ENCODE assay signal across 8 cellular contexts in the genomic region with DNA sequence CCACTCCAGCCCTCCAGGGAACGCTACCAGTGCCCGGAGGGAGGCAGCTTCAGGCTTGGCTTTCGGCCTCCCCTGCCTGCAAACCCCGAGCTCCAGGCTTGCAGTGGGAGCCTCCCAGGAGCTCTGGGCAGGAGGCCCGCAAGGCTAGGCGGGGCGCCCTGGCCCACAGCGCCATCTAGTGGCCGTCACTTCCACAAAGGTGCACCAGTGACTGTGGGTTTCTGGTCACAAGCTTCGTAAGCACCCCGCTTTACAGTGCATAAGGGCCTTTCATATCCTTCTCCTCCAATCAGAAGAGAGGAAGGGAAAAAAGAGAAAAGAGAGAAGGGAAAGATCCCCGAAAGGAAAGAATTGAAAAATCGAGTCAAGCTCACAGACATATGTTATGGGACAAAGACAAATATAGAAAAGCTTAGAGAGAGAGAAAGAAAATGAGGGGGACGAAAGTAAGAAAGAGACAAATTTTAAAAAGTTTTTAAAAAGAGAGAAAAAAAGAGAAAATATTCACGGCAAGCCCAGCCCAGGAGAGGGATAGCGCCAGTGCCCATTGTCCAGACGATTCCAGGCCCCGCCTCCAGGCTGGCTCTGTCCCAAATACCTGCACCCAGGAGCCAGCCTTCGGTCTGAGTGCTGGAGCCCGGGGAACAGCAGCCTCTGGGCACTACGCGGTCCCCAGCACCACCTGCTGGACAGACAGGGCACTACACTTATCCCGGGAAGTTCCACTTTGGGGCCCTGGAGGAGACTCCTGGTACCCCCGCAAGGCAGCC.
DNase-seq lines count a peak whose midpoint lies in the region; ATAC-seq and TF ChIP-seq lines count a peak whose summit lies in the region.

No MANE protein-coding gene starts in this region.

- H3K27me3 ChIP-seq in upper lobe of right lung, result no peaks in the 10 kb centered on the region

- ATAC-seq in left ventricle myocardium superior, result peak; percentile 94
- peak; percentile 92 for ATAC-seq in upper lobe of right lung

- intact Hi-C loops in left ventricle myocardium superior (cut with micrococcal nuclease), result loop anchor here (5.0 kb wide), 1 partner anchor 958 kb away; no protein-coding TSS in a partner anchor
- intact Hi-C loops in posterior vena cava (cut with DNase I), result loop anchor here (2.0 to 5.0 kb wide), 3 partner anchors 834 to 958 kb away; no protein-coding TSS in a partner anchor
- intact Hi-C loops in upper lobe of right lung (cut with DNase I), result loop anchor here (10.0 kb wide), 1 partner anchor 956 kb away; no protein-coding TSS in a partner anchor

- peak overlapping the region; percentile 56 for H3K27ac Mint-ChIP-seq in T-helper 1 cell treated with Interleukin-12 subunit alpha and Interleukin-12 subunit beta and Interleukin-4 antibody, amounts not matched to agents 30 μg/mL and 1 μg/mL, for 36 hours

- no peak overlapping the region for H3K27ac ChIP-seq in upper lobe of right lung

- H3K36me3 Mint-ChIP-seq in T-helper 1 cell treated with Interleukin-12 subunit alpha and Interleukin-12 subunit beta and Interleukin-4 antibody, amounts not matched to agents 30 μg/mL and 1 μg/mL, for 36 hours (ENCODE audit: low read depth), result peaks cover 11% of the 10 kb centered on the region

- peaks cover 17% of the 10 kb centered on the region for H3K4me1 ChIP-seq in upper lobe of right lung

- peak overlapping the region; percentile 72 for H3K4me3 Mint-ChIP-seq in T-helper 1 cell treated with Interleukin-12 subunit alpha and Interleukin-12 subunit beta and Interleukin-4 antibody, amounts not matched to agents 30 μg/mL and 1 μg/mL, for 36 hours

- H3K4me1 Mint-ChIP-seq in T-helper 1 cell treated with Interleukin-12 subunit alpha and Interleukin-12 subunit beta and Interleukin-4 antibody, amounts not matched to agents 30 μg/mL and 1 μg/mL, for 36 hours (ENCODE audit: low read depth), result peaks cover 9% of the 10 kb centered on the region

- no peaks in the 10 kb centered on the region for H3K9me3 Mint-ChIP-seq in T-helper 1 cell treated with Interleukin-12 subunit alpha and Interleukin-12 subunit beta and Interleukin-4 antibody, amounts not matched to agents 30 μg/mL and 1 μg/mL, for 36 hours

- peak; percentile 85 for TF ChIP-seq CTCF in upper lobe of right lung (IDR thresholded peaks at IDR 0.05)

- H3K4me3 ChIP-seq in upper lobe of right lung, result peak overlapping the region; percentile 22

- peaks cover 3% of the 10 kb centered on the region for H3K36me3 ChIP-seq in upper lobe of right lung

- no peaks in the 10 kb centered on the region for H3K27me3 Mint-ChIP-seq in T-helper 1 cell treated with Interleukin-12 subunit alpha and Interleukin-12 subunit beta and Interleukin-4 antibody, amounts not matched to agents 30 μg/mL and 1 μg/mL, for 36 hours (ENCODE audit: low read depth)

- no peaks in the 10 kb centered on the region for H3K9me3 ChIP-seq in upper lobe of right lung

- peak; percentile 91 for DNase-seq in AG08396 (ENCODE audit: low spot score)
- DNase-seq in GM19240 (ENCODE audit: insufficient read length, low spot score), result peak; percentile 83
- peak; percentile 85 for DNase-seq in NCI-H146 (lab: John Stamatoyannopoulos, UW)
- DNase-seq in amniotic stem cell (lab: John Stamatoyannopoulos, UW), result peak; percentile 31
- peak; percentile 94 for DNase-seq in left ventricle myocardium superior
- peak; percentile 95 for DNase-seq in posterior vena cava (ENCODE audit: low spot score)
- peak; percentile 92 for DNase-seq in upper lobe of right lung

Comparison
In these comparisons a context has a peak if more than half of its experiments do, and no peak if none do; other contexts are left out.
1. DNase-seq: peak in every context shown above with its lines; median percentile 95 in posterior vena cava; 94 in left ventricle myocardium superior; 92 in upper lobe of right lung; 91 in AG08396; 85 in NCI-H146; 83 in GM19240; 31 in amniotic stem cell.